In the genomic region with DNA sequence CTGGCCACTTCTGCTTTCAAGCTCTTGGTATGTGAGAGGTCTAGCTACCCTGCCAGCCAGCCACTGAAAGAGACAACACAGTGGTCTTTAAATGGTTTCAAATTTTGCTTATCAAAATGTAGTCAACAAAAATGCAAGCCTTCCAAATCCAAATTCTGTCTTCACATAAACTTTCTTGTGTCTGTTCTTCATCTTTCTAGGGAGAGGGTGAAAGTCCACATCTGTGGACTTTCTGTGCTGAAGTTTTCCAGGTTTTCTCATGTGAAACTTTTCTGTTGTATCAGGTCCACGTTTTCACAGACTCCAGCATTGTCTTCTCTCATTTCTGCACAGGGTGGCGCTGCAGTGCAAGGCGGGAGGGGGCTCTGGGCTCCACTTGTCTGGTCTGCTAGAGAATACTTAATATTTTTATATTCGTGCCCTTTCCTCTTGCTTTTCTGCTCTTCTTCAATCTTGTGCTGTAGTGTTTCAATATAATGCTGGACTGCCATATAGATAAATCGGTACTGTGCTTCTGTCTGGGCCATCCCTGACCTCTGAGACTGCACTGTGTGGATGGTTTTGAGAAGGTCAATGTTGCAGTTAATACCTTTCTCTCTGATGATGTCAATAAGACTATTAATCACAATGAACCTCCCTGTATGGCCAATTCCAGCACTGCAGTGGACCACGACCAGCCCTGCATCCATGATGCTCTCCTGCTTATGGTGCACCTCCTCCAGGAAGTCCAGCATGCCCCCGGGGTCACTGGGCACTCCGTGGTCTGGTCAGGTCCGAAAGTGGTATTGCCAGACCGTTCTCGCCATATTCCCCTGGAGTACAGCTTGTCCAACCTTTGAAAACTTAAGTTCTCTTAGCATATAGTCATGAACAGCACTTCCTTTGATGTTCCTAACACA, we compare ENCODE assay signal across 8 cellular contexts.
DNase-seq lines count a peak whose midpoint lies in the region; ATAC-seq, FAIRE-seq and TF ChIP-seq lines count a peak whose summit lies in the region.

No MANE protein-coding gene starts in this region.

- no peaks in the 10 kb centered on the region for H3K9me2 ChIP-seq in DOHH2 (replicated peaks; ENCODE audit: control insufficient read depth, low read length)

- no peak overlapping the region for H3K27ac Mint-ChIP-seq in osteocyte (ENCODE audit: unreplicated experiment)

- no peak overlapping the region for H3K4me3 ChIP-seq in DOHH2 (ENCODE audit: low read length)
- no peak overlapping the region for H3K4me3 ChIP-seq in Peyer's patch

- H3K27me3 ChIP-seq in DOHH2 (ENCODE audit: control insufficient read depth, low read length): peaks cover 9% of the 10 kb centered on the region
- no peaks in the 10 kb centered on the region for H3K27me3 ChIP-seq in Peyer's patch

- no peaks in the 10 kb centered on the region for H3K27me3 Mint-ChIP-seq in osteocyte (ENCODE audit: unreplicated experiment)

- H4K20me1 ChIP-seq in DOHH2 (ENCODE audit: control insufficient read depth, insufficient read depth, low read depth, low read length): no peaks in the 10 kb centered on the region

- no peak overlapping the region for H3K4me3 Mint-ChIP-seq in osteocyte (ENCODE audit: unreplicated experiment)

- H3K36me3 ChIP-seq in DOHH2 (ENCODE audit: control insufficient read depth, low read length): no peaks in the 10 kb centered on the region
- H3K36me3 ChIP-seq in Peyer's patch: no peaks in the 10 kb centered on the region

- no peaks in the 10 kb centered on the region for H3K79me2 ChIP-seq in DOHH2 (ENCODE audit: control insufficient read depth, low read length)

- no peak for TF ChIP-seq POLR2A in Peyer's patch (IDR thresholded peaks at IDR 0.05)

- DNase-seq in Peyer's patch (peak; percentile 54 to 80 (median 72)), activated T-helper 1 cell treated with Interleukin-2 at 50 U/mL for 16 hours (ENCODE audit: low read depth) (peak; percentile 47), fibroblast of the conjunctiva (ENCODE audit: low read depth) (peak; percentile 37), osteocyte (ENCODE audit: extremely low spot score, unreplicated experiment) (no peak), urothelium cell line (ENCODE audit: low spot score) (peak; percentile 63), H4 (ENCODE audit: low spot score) (no peak)

- H3K9me3 Mint-ChIP-seq in osteocyte (ENCODE audit: unreplicated experiment): no peaks in the 10 kb centered on the region

- no peak overlapping the region for H3K27ac ChIP-seq in DOHH2 (ENCODE audit: low read depth, low read length)
- H3K27ac ChIP-seq in Peyer's patch: peak overlapping the region in 1 of 4 donors; percentile 31

- H3F3A ChIP-seq in DOHH2 (ENCODE audit: control insufficient read depth, insufficient read depth): no peaks in the 10 kb centered on the region

- TF ChIP-seq CTCF in DOHH2 (IDR thresholded peaks at IDR 0.05; ENCODE audit: low read depth, low read length, poor library complexity, severe bottlenecking) (peak; percentile 76), Peyer's patch (IDR thresholded peaks at IDR 0.05) (peak; percentile 24 to 82 (median 68)), osteocyte (IDR thresholded peaks at IDR 0.05) (peak; percentile 86)

- peaks cover 9% of the 10 kb centered on the region for H3K4me1 Mint-ChIP-seq in osteocyte (ENCODE audit: unreplicated experiment)

- no peak overlapping the region for H3K4me2 ChIP-seq in DOHH2 (ENCODE audit: low read length)

- peak; percentile 30 for ATAC-seq in HG02798 (IDR thresholded peaks at IDR 0.05; ENCODE audit: poor library complexity, unreplicated experiment)

- peaks cover 14% of the 10 kb centered on the region for H3K4me1 ChIP-seq in DOHH2 (ENCODE audit: control insufficient read depth, low read length)
- H3K4me1 ChIP-seq in Peyer's patch: peaks cover 0 to 5% (median 0%) of the 10 kb centered on the region in 4 donors

- FAIRE-seq in urothelium cell line (lab: Jason Lieb, UNC): no peak

- H3K36me3 Mint-ChIP-seq in osteocyte (ENCODE audit: unreplicated experiment): no peaks in the 10 kb centered on the region

- H3K9me3 ChIP-seq in DOHH2 (ENCODE audit: control insufficient read depth, insufficient read depth, low read length) (no peaks in the 10 kb centered on the region), Peyer's patch (no peaks in the 10 kb centered on the region)

Comparison
In these comparisons a context has a peak if more than half of its experiments do, and no peak if none do; other contexts are left out.
1. DNase-seq: peak in Peyer's patch (3 of 3), activated T-helper 1 cell treated with Interleukin-2 at 50 U/mL for 16 hours (single experiment), fibroblast of the conjunctiva (single experiment) and urothelium cell line (single experiment); none in osteocyte (single experiment) and H4 (single experiment).
2. Peak in every context shown above with its lines, with median percentiles within 50 percentile points of each other: CTCF ChIP-seq.